Comparison of ENCODE assay signal across 24 cellular contexts in genomic region chr20:60491261-60491660, GRCh38.
"Had no signal": no experiment of that assay in that cellular context is flagged by ENCODE, and none has a peak within 500 bp of the region (broad histone marks: within the 10 kb centered on the region; RNA-seq: fewer than 3 reads in every experiment).

No MANE protein-coding gene starts in this region.

- H3K4me1 ChIP-seq: Peyer's patch had no signal

- DNase-seq: activated CD4-positive, alpha-beta T cell treated with anti-CD3 and anti-CD28 coated beads for 1 hour; activated CD4-positive, alpha-beta T cell treated with anti-CD3 and anti-CD28 coated beads, Interleukin-2, amount 10 ng/mL, durations not matched to agents 24 days and 14 days; activated CD4-positive, alpha-beta T cell treated with anti-CD3 and anti-CD28 coated beads, Interleukin-2, amount 50 U/mL, for 48 hours; activated CD8-positive, alpha-beta memory T cell treated with anti-CD3 and anti-CD28 coated beads, Interleukin-2, amount 10 ng/mL, durations not matched to agents 7 days and 5 days; activated effector memory CD4-positive, alpha-beta T cell treated with Interleukin-2 at 50 U/mL for 16 hours; activated naive CD4-positive, alpha-beta T cell; activated naive CD8-positive, alpha-beta T cell treated with anti-CD3 and anti-CD28 coated beads, Interleukin-2, amount 50 U/mL, for 24 hours; activated T-cell treated with anti-CD3 and anti-CD28 coated beads, Interleukin-2, amount 50 U/mL, for 24 hours; amniotic stem cell; Karpas-422; MM.1S; NCI-H1105; NCI-H1694 treated with DMSO at 0.1 percent for 48 hours; NCI-H2081; NCI-H446; NCI-H524; Peyer's patch; SHP77 treated with DMSO at 0.1 percent for 48 hours; T-helper 17 cell; T-helper 9 cell had no signal

- H3K4me3 ChIP-seq: K562, Peyer's patch had no signal

- H3K36me3 ChIP-seq: Peyer's patch had no signal

- H3K9me3 ChIP-seq: Peyer's patch had no signal

- H3K27ac ChIP-seq: Peyer's patch, RWPE1 had no signal

- H3K27me3 ChIP-seq: Peyer's patch had no signal

- ATAC-seq: activated CD8-positive, alpha-beta memory T cell treated with anti-CD3 and anti-CD28 coated beads, Interleukin-2, amount 10 ng/mL, durations not matched to agents 7 days and 5 days; activated naive CD4-positive, alpha-beta T cell treated with anti-CD3 and anti-CD28 coated beads, Interleukin-2, amount 50 U/mL, for 72 hours; activated naive CD8-positive, alpha-beta T cell treated with anti-CD3 and anti-CD28 coated beads, Interleukin-2, amount 50 U/mL, for 24 hours; K562; T-helper 17 cell; WTC11 had no signal
